13 cellular contexts compared by ENCODE assay signal in the genomic region with DNA sequence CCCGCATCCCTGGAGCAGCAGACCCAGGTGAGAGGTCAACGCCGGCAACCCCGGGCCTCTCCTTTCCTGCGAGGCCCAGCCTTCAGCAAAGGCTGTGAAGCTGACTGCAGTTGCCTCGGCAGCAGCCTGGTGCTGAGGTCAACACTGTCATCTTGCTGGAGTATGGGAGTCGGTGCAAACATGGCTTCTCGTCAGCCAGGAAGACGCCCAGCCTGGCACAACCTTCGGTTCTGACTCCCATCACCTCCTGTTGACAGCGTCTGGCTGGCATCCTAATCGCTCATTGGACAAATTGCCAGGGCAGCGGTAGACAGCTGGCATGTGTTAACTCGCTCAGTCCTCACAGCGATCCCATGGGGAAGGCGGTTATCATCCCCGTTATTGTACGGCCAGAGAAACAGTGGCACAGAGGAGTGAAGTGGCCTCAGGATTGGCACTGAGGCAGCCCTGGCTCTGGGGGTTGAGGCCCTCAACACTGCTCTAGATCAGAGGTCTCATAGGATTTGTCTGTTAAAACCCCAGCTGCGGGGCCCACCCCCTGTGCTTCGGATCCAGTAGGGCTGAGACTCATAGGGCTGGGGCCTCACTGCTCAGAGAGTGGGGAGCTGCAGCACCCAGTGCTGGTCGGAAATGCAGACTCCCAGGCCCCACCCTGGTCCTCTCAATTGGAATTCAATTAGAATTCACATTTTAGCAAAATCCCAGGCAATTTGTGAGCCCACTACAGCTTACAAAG. TPM values are rescaled to one million over a fixed set of nuclear protein-coding genes. Genes with fewer than 3 reads are reported as not detected.
DNase-seq lines count a peak whose midpoint lies in the region; ATAC-seq and TF ChIP-seq lines count a peak whose summit lies in the region.
"Had no signal": no experiment of that assay in that cellular context is flagged by ENCODE, and none has a peak within 500 bp of the region (broad histone marks: within the 10 kb centered on the region; RNA-seq: fewer than 3 reads in every experiment).

No MANE protein-coding gene starts in this region.

- H3K4me3 Mint-ChIP-seq in stimulated activated effector memory CD8-positive, alpha-beta T cell treated with anti-CD3 and anti-CD28 coated beads, Interleukin-12 subunit alpha, Interleukin-12 subunit beta, amount 100 ng/mL, for 72 hours: no peak overlapping the region
- H3K4me3 Mint-ChIP-seq in activated T-cell treated with anti-CD3 and anti-CD28 coated beads, Interleukin-2, amount 50 U/mL, for 4 hours: no peak overlapping the region
- H3K4me3 Mint-ChIP-seq: activated naive CD8-positive, alpha-beta T cell treated with anti-CD3 and anti-CD28 coated beads, Interleukin-2, amount 50 U/mL, for 24 hours; memory B cell; stimulated activated naive CD8-positive, alpha-beta T cell treated with anti-CD3 and anti-CD28 coated beads, Interleukin-15, Interleukin-2, amounts not matched to agents 100 ng/mL and 50 ng/mL, for 24 hours had no signal

- no peaks in the 10 kb centered on the region for H3K36me3 Mint-ChIP-seq in stimulated activated effector memory CD8-positive, alpha-beta T cell treated with anti-CD3 and anti-CD28 coated beads, Interleukin-12 subunit alpha, Interleukin-12 subunit beta, amount 100 ng/mL, for 72 hours
- H3K36me3 Mint-ChIP-seq in activated T-cell treated with anti-CD3 and anti-CD28 coated beads, Interleukin-2, amount 50 U/mL, for 4 hours (ENCODE audit: insufficient read depth): no peaks in the 10 kb centered on the region
- H3K36me3 Mint-ChIP-seq: memory B cell had no signal

- peaks cover 2% of the 10 kb centered on the region for H3K27me3 Mint-ChIP-seq in activated T-cell treated with anti-CD3 and anti-CD28 coated beads, Interleukin-2, amount 50 U/mL, for 4 hours (ENCODE audit: low read depth)
- H3K27me3 Mint-ChIP-seq: activated naive CD8-positive, alpha-beta T cell treated with anti-CD3 and anti-CD28 coated beads, Interleukin-2, amount 50 U/mL, for 24 hours; stimulated activated naive CD8-positive, alpha-beta T cell treated with anti-CD3 and anti-CD28 coated beads, Interleukin-15, Interleukin-2, amounts not matched to agents 100 ng/mL and 50 ng/mL, for 24 hours had no signal

- no peak for ATAC-seq in stimulated activated effector memory CD8-positive, alpha-beta T cell treated with anti-CD3 and anti-CD28 coated beads, Interleukin-12 subunit alpha, Interleukin-12 subunit beta, amount 100 ng/mL, for 72 hours
- no peak for ATAC-seq in HG02885 (IDR thresholded peaks at IDR 0.05; ENCODE audit: poor library complexity, unreplicated experiment)
- no peak for ATAC-seq in activated T-cell treated with anti-CD3 and anti-CD28 coated beads, Interleukin-2, amount 50 U/mL, for 4 hours
- ATAC-seq: activated naive CD8-positive, alpha-beta T cell treated with anti-CD3 and anti-CD28 coated beads, Interleukin-2, amount 50 U/mL, for 24 hours had no signal

- no peak overlapping the region for H3K4me3 ChIP-seq in fibroblast of the aortic adventitia (ENCODE audit: low read depth, low read length)
- H3K4me3 ChIP-seq: ovary had no signal

- no peaks in the 10 kb centered on the region for H3K9me3 Mint-ChIP-seq in stimulated activated effector memory CD8-positive, alpha-beta T cell treated with anti-CD3 and anti-CD28 coated beads, Interleukin-12 subunit alpha, Interleukin-12 subunit beta, amount 100 ng/mL, for 72 hours
- H3K9me3 Mint-ChIP-seq in activated T-cell treated with anti-CD3 and anti-CD28 coated beads, Interleukin-2, amount 50 U/mL, for 4 hours: no peaks in the 10 kb centered on the region
- H3K9me3 Mint-ChIP-seq: activated naive CD8-positive, alpha-beta T cell treated with anti-CD3 and anti-CD28 coated beads, Interleukin-2, amount 50 U/mL, for 24 hours; memory B cell; stimulated activated naive CD8-positive, alpha-beta T cell treated with anti-CD3 and anti-CD28 coated beads, Interleukin-15, Interleukin-2, amounts not matched to agents 100 ng/mL and 50 ng/mL, for 24 hours had no signal

- DNase-seq in LHCN-M2 (ENCODE audit: low read depth): peak; percentile 11
- peak; percentile 97 to 99 for DNase-seq in NCI-H446 (lab: John Stamatoyannopoulos, UW)
- DNase-seq in fibroblast of the aortic adventitia (ENCODE audit: low read depth): peak; percentile 25
- DNase-seq in stimulated activated effector memory CD8-positive, alpha-beta T cell treated with anti-CD3 and anti-CD28 coated beads, Interleukin-12 subunit alpha, Interleukin-12 subunit beta, amount 100 ng/mL, for 72 hours (ENCODE audit: low spot score in 2 of 2): no peak
- DNase-seq in kidney glomerular epithelial cell (lab: John Stamatoyannopoulos, UW): no peak
- no peak for DNase-seq in superior temporal gyrus (ENCODE audit: extremely low spot score)
- DNase-seq in activated T-cell treated with anti-CD3 and anti-CD28 coated beads, Interleukin-2, amount 50 U/mL, for 4 hours: no peak
- DNase-seq: activated naive CD8-positive, alpha-beta T cell treated with anti-CD3 and anti-CD28 coated beads, Interleukin-2, amount 50 U/mL, for 24 hours; dermis blood vessel endothelial cell; ovary had no signal

- H3K27ac Mint-ChIP-seq in stimulated activated effector memory CD8-positive, alpha-beta T cell treated with anti-CD3 and anti-CD28 coated beads, Interleukin-12 subunit alpha, Interleukin-12 subunit beta, amount 100 ng/mL, for 72 hours: peak overlapping the region; percentile 7
- H3K27ac Mint-ChIP-seq: activated naive CD8-positive, alpha-beta T cell treated with anti-CD3 and anti-CD28 coated beads, Interleukin-2, amount 50 U/mL, for 24 hours; memory B cell; stimulated activated naive CD8-positive, alpha-beta T cell treated with anti-CD3 and anti-CD28 coated beads, Interleukin-15, Interleukin-2, amounts not matched to agents 100 ng/mL and 50 ng/mL, for 24 hours had no signal

- no peak for TF ChIP-seq CTCF in fibroblast of the aortic adventitia (IDR thresholded peaks at IDR 0.05; ENCODE audit: insufficient read depth, low read length)

- H3K4me1 Mint-ChIP-seq in stimulated activated effector memory CD8-positive, alpha-beta T cell treated with anti-CD3 and anti-CD28 coated beads, Interleukin-12 subunit alpha, Interleukin-12 subunit beta, amount 100 ng/mL, for 72 hours: peaks cover 19% of the 10 kb centered on the region
- H3K4me1 Mint-ChIP-seq in activated T-cell treated with anti-CD3 and anti-CD28 coated beads, Interleukin-2, amount 50 U/mL, for 4 hours (ENCODE audit: low read depth): peaks cover 3% of the 10 kb centered on the region
- H3K4me1 Mint-ChIP-seq: activated naive CD8-positive, alpha-beta T cell treated with anti-CD3 and anti-CD28 coated beads, Interleukin-2, amount 50 U/mL, for 24 hours had no signal

RNA-seq across cellular contexts. Expression of gene TP53I11, which starts 39.3 kb away (rescaled TPM):
- 13.3 and 21.6 TPM in 2 replicates for total RNA-seq in LHCN-M2 (2014; rRNA removed)
- 17.7 TPM for polyA plus RNA-seq in LHCN-M2 (2012)
- total RNA-seq in fibroblast of the aortic adventitia (ENCODE audit: low replicate concordance): 23.1 and 27.4 TPM in 2 replicates
- 10 to 100 TPM in 1 of 3 donors, 1 to 10 TPM in 2; 8.1 to 13.5 (median 9.2) TPM for total RNA-seq in activated T-cell treated with anti-CD3 and anti-CD28 coated beads, Interleukin-2, amount 50 U/mL, for 4 hours

Comparison
In these comparisons a context has a peak if more than half of its experiments do, and no peak if none do; other contexts are left out.
1. DNase-seq: peak in LHCN-M2 (single experiment), NCI-H446 (2 of 2) and fibroblast of the aortic adventitia (single experiment); none in stimulated activated effector memory CD8-positive, alpha-beta T cell treated with anti-CD3 and anti-CD28 coated beads, Interleukin-12 subunit alpha, Interleukin-12 subunit beta, amount 100 ng/mL, for 72 hours (0 of 2), kidney glomerular epithelial cell (single experiment), superior temporal gyrus (single experiment) and activated T-cell treated with anti-CD3 and anti-CD28 coated beads, Interleukin-2, amount 50 U/mL, for 4 hours (single experiment).